Comparison of ENCODE assay signal across 28 cellular contexts in genomic region chr6:16882230-16882629, GRCh38.
"Had no signal": no experiment of that assay in that cellular context is flagged by ENCODE, and none has a peak within 500 bp of the region (broad histone marks: within the 10 kb centered on the region; RNA-seq: fewer than 3 reads in every experiment).

No MANE protein-coding gene starts in this region.

- H3K9me3 Mint-ChIP-seq: stimulated activated effector memory CD8-positive, alpha-beta T cell treated with anti-CD3 and anti-CD28 coated beads, Interleukin-12 subunit alpha, Interleukin-12 subunit beta, amount 100 ng/mL, for 72 hours had no signal

- ATAC-seq: psoas muscle; right cardiac atrium; right lobe of liver; stimulated activated effector memory CD8-positive, alpha-beta T cell treated with anti-CD3 and anti-CD28 coated beads, Interleukin-12 subunit alpha, Interleukin-12 subunit beta, amount 100 ng/mL, for 72 hours; stimulated activated naive B cell treated with anti-CD40 and anti-IgM and Interleukin-4, amounts not matched to agents 10 μg/mL and 1 μg/mL and 100 μg/mL, for 72 hours had no signal

- H3K36me3 ChIP-seq: neural progenitor cell, ovary, right lobe of liver, sigmoid colon, stomach, thoracic aorta, thyroid gland, tibial nerve, upper lobe of left lung, vagina had no signal

- H3K27me3 ChIP-seq: neural progenitor cell, ovary, right lobe of liver, sigmoid colon, stomach, thyroid gland, tibial nerve, upper lobe of left lung, vagina had no signal

- H3K4me3 Mint-ChIP-seq: nephron; neural progenitor cell; stimulated activated effector memory CD8-positive, alpha-beta T cell treated with anti-CD3 and anti-CD28 coated beads, Interleukin-12 subunit alpha, Interleukin-12 subunit beta, amount 100 ng/mL, for 72 hours; stimulated activated naive B cell treated with anti-CD40 and anti-IgM and Interleukin-4, amounts not matched to agents 10 μg/mL and 1 μg/mL and 100 μg/mL, for 72 hours; stimulated activated naive CD8-positive, alpha-beta T cell treated with anti-CD3 and anti-CD28 coated beads, Interleukin-15, Interleukin-2, amounts not matched to agents 100 ng/mL and 50 ng/mL, for 24 hours had no signal

- H3K27ac ChIP-seq: neural progenitor cell, ovary, parathyroid adenoma, psoas muscle, right lobe of liver, sigmoid colon, stomach, thoracic aorta, thyroid gland, tibial nerve, upper lobe of left lung, vagina had no signal

- H3K36me3 Mint-ChIP-seq: neural progenitor cell; stimulated activated effector memory CD8-positive, alpha-beta T cell treated with anti-CD3 and anti-CD28 coated beads, Interleukin-12 subunit alpha, Interleukin-12 subunit beta, amount 100 ng/mL, for 72 hours had no signal

- H3K4me3 ChIP-seq: neural progenitor cell, ovary, psoas muscle, right lobe of liver, sigmoid colon, stomach, thoracic aorta, thyroid gland, tibial nerve, upper lobe of left lung, vagina had no signal

- H3K9me3 ChIP-seq: ovary, thoracic aorta, thyroid gland, upper lobe of left lung, vagina had no signal

- H3K27ac Mint-ChIP-seq: nephron; neural progenitor cell; progenitor cell of endocrine pancreas; stimulated activated effector memory CD8-positive, alpha-beta T cell treated with anti-CD3 and anti-CD28 coated beads, Interleukin-12 subunit alpha, Interleukin-12 subunit beta, amount 100 ng/mL, for 72 hours; stimulated activated naive B cell treated with anti-CD40 and anti-IgM and Interleukin-4, amounts not matched to agents 10 μg/mL and 1 μg/mL and 100 μg/mL, for 72 hours; stimulated activated naive CD8-positive, alpha-beta T cell treated with anti-CD3 and anti-CD28 coated beads, Interleukin-15, Interleukin-2, amounts not matched to agents 100 ng/mL and 50 ng/mL, for 24 hours had no signal

- H3K4me1 ChIP-seq: neural progenitor cell, parathyroid adenoma, psoas muscle, right lobe of liver, sigmoid colon, stomach, thyroid gland, tibial nerve, upper lobe of left lung, vagina had no signal

- DNase-seq: occipital lobe; ovary; posterior cingulate gyrus; psoas muscle; right cardiac atrium; right lobe of liver; sigmoid colon; small intestine; stimulated activated CD4-positive, alpha-beta T cell treated with anti-CD3 and anti-CD28 coated beads, Interleukin-15, amount 100 ng/mL, for 24 hours; stimulated activated CD4-positive, alpha-beta T cell treated with anti-CD3 and anti-CD28 coated beads, Interleukin-2, amount 100 ng/mL, for 24 hours; stimulated activated CD4-positive, alpha-beta T cell treated with anti-CD3 and anti-CD28 coated beads, Interleukin-2, amount 100 ng/mL, for 48 hours; stimulated activated CD4-positive, alpha-beta T cell treated with anti-CD3 and anti-CD28 coated beads, Interleukin-4, amount 100 ng/mL, for 24 hours; stimulated activated naive B cell treated with anti-CD40 and anti-IgM and Interleukin-4, amounts not matched to agents 10 μg/mL and 1 μg/mL and 100 μg/mL, for 72 hours; stimulated activated naive CD4-positive, alpha-beta T cell treated with Interleukin-2 at 50 U/mL for 16 hours; stomach; thyroid gland; trophoblast cell; upper lobe of left lung had no signal

- FAIRE-seq: small intestine, urothelium cell line had no signal

- H3K4me1 Mint-ChIP-seq: nephron; stimulated activated effector memory CD8-positive, alpha-beta T cell treated with anti-CD3 and anti-CD28 coated beads, Interleukin-12 subunit alpha, Interleukin-12 subunit beta, amount 100 ng/mL, for 72 hours; stimulated activated naive B cell treated with anti-CD40 and anti-IgM and Interleukin-4, amounts not matched to agents 10 μg/mL and 1 μg/mL and 100 μg/mL, for 72 hours had no signal
